9 cellular contexts compared by ENCODE assay signal in the genomic region with DNA sequence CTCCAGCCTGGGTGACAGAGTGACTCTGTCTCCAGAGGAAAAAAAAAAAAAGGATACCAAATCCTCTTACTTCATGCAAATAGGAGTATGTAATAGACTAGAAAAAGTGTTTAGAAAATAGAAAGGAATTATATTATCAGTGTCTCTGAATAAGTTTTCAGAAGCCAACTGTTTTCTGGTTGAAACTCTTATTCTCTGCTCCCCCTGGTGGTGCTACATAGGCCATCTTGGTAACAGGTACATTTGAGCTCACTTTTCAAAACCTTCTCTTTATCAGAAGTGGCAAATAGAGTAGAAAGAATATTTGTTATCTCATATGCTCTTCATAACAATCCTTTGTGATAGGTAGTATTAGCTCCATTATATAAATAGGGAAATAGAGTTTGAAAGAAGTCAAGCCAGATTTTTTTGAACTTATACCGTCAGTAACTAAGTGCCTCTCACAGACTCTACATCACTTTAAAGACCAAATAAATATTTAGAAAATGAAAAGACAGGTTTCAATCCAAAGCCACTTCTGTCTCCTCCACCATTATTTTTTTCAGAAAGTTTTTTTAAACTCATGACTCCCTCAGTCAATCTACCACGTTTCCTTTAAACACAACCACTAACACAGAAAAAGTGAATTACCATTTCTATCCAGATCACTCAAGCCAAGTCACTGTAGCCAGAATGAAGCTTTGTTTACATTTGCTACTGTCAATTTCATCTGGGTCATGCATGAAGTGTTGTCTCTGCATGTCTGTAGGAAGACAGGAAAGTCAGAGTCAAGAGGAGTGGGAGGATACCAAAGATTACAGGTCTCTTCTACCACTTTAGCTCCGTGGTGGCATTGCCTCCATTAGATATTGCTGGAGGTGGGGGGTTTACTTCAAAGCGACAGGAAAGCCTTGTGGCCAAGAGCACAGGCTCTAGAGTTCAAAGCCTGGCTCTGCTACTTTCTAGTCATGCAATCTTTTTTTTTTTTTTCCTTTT. TPM values are rescaled to one million over a fixed set of nuclear protein-coding genes. Genes with fewer than 3 reads are reported as not detected.
DNase-seq lines count a peak whose midpoint lies in the region; ATAC-seq and TF ChIP-seq lines count a peak whose summit lies in the region.
"Had no signal": no experiment of that assay in that cellular context is flagged by ENCODE, and none has a peak within 500 bp of the region (broad histone marks: within the 10 kb centered on the region; RNA-seq: fewer than 3 reads in every experiment).

No MANE protein-coding gene starts in this region.

- intact Hi-C loops in Calu3 (cut with micrococcal nuclease; ENCODE audit: unreplicated experiment): loop anchor here (1.0 kb wide), 1 partner anchor 447 kb away; no protein-coding TSS in a partner anchor

- peak; percentile 64 for TF ChIP-seq CTCF in Calu3 (IDR thresholded peaks at IDR 0.05; ENCODE audit: unreplicated experiment)
- peak; percentile 66 to 94 for TF ChIP-seq CTCF in GM23338 (conservative IDR thresholded peaks at IDR 0.05; ENCODE audit: low read depth in 2 of 2)
- TF ChIP-seq CTCF in hepatocyte (IDR thresholded peaks at IDR 0.05; ENCODE audit: poor library complexity): peak; percentile 71

- H3K4me3 ChIP-seq in GM23338 (no peak overlapping the region), NT2/D1 (ENCODE audit: insufficient read length, low read depth) (no peak overlapping the region), hepatocyte (no peak overlapping the region)

- ATAC-seq in GM23338 (peak; percentile 48), HG02588 (IDR thresholded peaks at IDR 0.05; ENCODE audit: unreplicated experiment) (no peak), HG03045 (IDR thresholded peaks at IDR 0.05; ENCODE audit: unreplicated experiment) (no peak)
- ATAC-seq in stimulated activated naive CD8-positive, alpha-beta T cell treated with anti-CD3 and anti-CD28 coated beads, Interleukin-15, amount 100 ng/mL, for 72 hours: peak; percentile 78

- H3K27ac ChIP-seq in GM23338 (ENCODE audit: low read depth) (no peak overlapping the region), hepatocyte (no peak overlapping the region)

- H3K36me3 ChIP-seq in GM23338 (ENCODE audit: insufficient read depth): no peaks in the 10 kb centered on the region
- no peaks in the 10 kb centered on the region for H3K36me3 ChIP-seq in NT2/D1 (ENCODE audit: insufficient read depth, insufficient read length, low read length)
- no peaks in the 10 kb centered on the region for H3K36me3 ChIP-seq in hepatocyte (replicated peaks; ENCODE audit: insufficient read depth, low read depth)

- CTCF ChIA-PET in Calu3 (lab: Charles Lee): interaction anchor here (0.7 to 2.8 kb wide), 15 partner anchors 9 to 926 kb away, joined by 3 to 19 read pairs (median 5); no protein-coding TSS in a partner anchor

- H3K27me3 ChIP-seq in GM23338 (ENCODE audit: insufficient read depth) (no peaks in the 10 kb centered on the region), NT2/D1 (ENCODE audit: insufficient read depth, insufficient read length) (no peaks in the 10 kb centered on the region), hepatocyte (no peaks in the 10 kb centered on the region)

- WGBS in hepatocyte (ENCODE audit: low lambda C conversion rate, missing lambda C conversion rate): 72% methylated on average over 4 of the region's 4 CpGs

- peak; percentile 50 for DNase-seq in Calu3
- peak; percentile 74 for DNase-seq in GM23338 (ENCODE audit: low spot score)
- DNase-seq in NT2/D1 (ENCODE audit: low read depth, low spot score): peak; percentile 23
- peak; percentile 72 for DNase-seq in activated effector memory CD4-positive, alpha-beta T cell treated with anti-CD3 and anti-CD28 coated beads, Interleukin-2, amount 50 U/mL, for 16 hours
- DNase-seq in hepatocyte (ENCODE audit: low spot score): peak; percentile 70
- peak; percentile 30 to 49 for DNase-seq in stimulated activated naive CD8-positive, alpha-beta T cell treated with anti-CD3 and anti-CD28 coated beads, Interleukin-15, amount 100 ng/mL, for 72 hours

- H3K9me3 ChIP-seq in NT2/D1 (ENCODE audit: insufficient read depth, low read length) (no peaks in the 10 kb centered on the region), hepatocyte (ENCODE audit: low read depth) (no peaks in the 10 kb centered on the region)

- H3K9me2 ChIP-seq in GM23338 (ENCODE audit: insufficient read depth) (peaks cover 7% of the 10 kb centered on the region; the same call in 1 of the 2 replicates), hepatocyte (replicated peaks; ENCODE audit: insufficient read depth) (no peaks in the 10 kb centered on the region)

- H2AFZ ChIP-seq in GM23338: no peak overlapping the region
- H2AFZ ChIP-seq in hepatocyte: no peak overlapping the region

- H3F3A ChIP-seq in GM23338 (replicated peaks; ENCODE audit: low read depth): no peaks in the 10 kb centered on the region

- no peaks in the 10 kb centered on the region for H3K4me1 ChIP-seq in GM23338 (ENCODE audit: insufficient read depth)
- H3K4me1 ChIP-seq in NT2/D1 (ENCODE audit: insufficient read depth, insufficient read length): peaks cover 2% of the 10 kb centered on the region
- H3K4me1 ChIP-seq in hepatocyte (ENCODE audit: insufficient read depth): no peaks in the 10 kb centered on the region

- no TSS peak for BruUV-seq in Calu3 (replicated peaks; lab: Mats Ljungman, UMichigan)

- H3K27ac Mint-ChIP-seq in Calu3 (ENCODE audit: unreplicated experiment) (no peak overlapping the region), GM23338 (no peak overlapping the region)
- peak overlapping the region in 1 of 2 donors; percentile 67 for H3K27ac Mint-ChIP-seq in stimulated activated naive CD8-positive, alpha-beta T cell treated with anti-CD3 and anti-CD28 coated beads, Interleukin-15, amount 100 ng/mL, for 72 hours

- H4K20me1 ChIP-seq in GM23338 (replicated peaks; ENCODE audit: insufficient read depth) (no peaks in the 10 kb centered on the region), hepatocyte (ENCODE audit: insufficient read depth, poor library complexity, severe bottlenecking) (no peaks in the 10 kb centered on the region)

- H3K4me3 Mint-ChIP-seq in Calu3 (ENCODE audit: low read depth, unreplicated experiment) (no peak overlapping the region), GM23338 (no peak overlapping the region)
- peak overlapping the region; percentile 4 to 44 for H3K4me3 Mint-ChIP-seq in stimulated activated naive CD8-positive, alpha-beta T cell treated with anti-CD3 and anti-CD28 coated beads, Interleukin-15, amount 100 ng/mL, for 72 hours

- H3K4me2 ChIP-seq in GM23338 (no peak overlapping the region), hepatocyte (no peak overlapping the region)

- H3K27me3 Mint-ChIP-seq in Calu3 (ENCODE audit: unreplicated experiment): peaks cover 23% of the 10 kb centered on the region
- peaks cover 2% of the 10 kb centered on the region for H3K27me3 Mint-ChIP-seq in GM23338 (ENCODE audit: insufficient read depth, low read depth, poor library complexity)
- peaks cover 10% of the 10 kb centered on the region for H3K27me3 Mint-ChIP-seq in stimulated activated naive CD8-positive, alpha-beta T cell treated with anti-CD3 and anti-CD28 coated beads, Interleukin-15, amount 100 ng/mL, for 72 hours

- H3K9ac ChIP-seq in NT2/D1 (ENCODE audit: insufficient read length, low read depth): no peak overlapping the region

- H3K9me3 Mint-ChIP-seq in Calu3 (ENCODE audit: low read depth, unreplicated experiment) (no peaks in the 10 kb centered on the region), GM23338 (peaks cover 2% of the 10 kb centered on the region; the same call in 1 of the 3 replicates)
- H3K9me3 Mint-ChIP-seq in stimulated activated naive CD8-positive, alpha-beta T cell treated with anti-CD3 and anti-CD28 coated beads, Interleukin-15, amount 100 ng/mL, for 72 hours: peaks cover 0 to 8% of the 10 kb centered on the region in 2 donors

- H3K4me1 Mint-ChIP-seq in Calu3 (ENCODE audit: low read depth, unreplicated experiment): no peaks in the 10 kb centered on the region
- H3K4me1 Mint-ChIP-seq in GM23338: no peaks in the 10 kb centered on the region; the same call in 2 of the 3 replicates
- H3K4me1 Mint-ChIP-seq in stimulated activated naive CD8-positive, alpha-beta T cell treated with anti-CD3 and anti-CD28 coated beads, Interleukin-15, amount 100 ng/mL, for 72 hours: peaks cover 35% of the 10 kb centered on the region

- H3K36me3 Mint-ChIP-seq in Calu3 (ENCODE audit: insufficient read depth, unreplicated experiment): no peaks in the 10 kb centered on the region
- H3K36me3 Mint-ChIP-seq in GM23338 (ENCODE audit: low read depth): no peaks in the 10 kb centered on the region

- H3K79me2 ChIP-seq in GM23338 (replicated peaks; ENCODE audit: insufficient read depth) (no peaks in the 10 kb centered on the region), hepatocyte (no peaks in the 10 kb centered on the region)

TF ChIP-seq in GM23338, 12 proteins besides CTCF, POLR2A, EP300 and RAD21 (continues in another document):
- TF ChIP-seq ZNF114 (CRISPR knock-in tag; IDR thresholded peaks at IDR 0.05) (no peak), EZH2phosphoT487 (IDR thresholded peaks at IDR 0.05; ENCODE audit: unreplicated experiment) (no peak), NANOG (IDR thresholded peaks at IDR 0.05; ENCODE audit: borderline replicate concordance) (no peak)
- TF ChIP-seq, protein P1, sequence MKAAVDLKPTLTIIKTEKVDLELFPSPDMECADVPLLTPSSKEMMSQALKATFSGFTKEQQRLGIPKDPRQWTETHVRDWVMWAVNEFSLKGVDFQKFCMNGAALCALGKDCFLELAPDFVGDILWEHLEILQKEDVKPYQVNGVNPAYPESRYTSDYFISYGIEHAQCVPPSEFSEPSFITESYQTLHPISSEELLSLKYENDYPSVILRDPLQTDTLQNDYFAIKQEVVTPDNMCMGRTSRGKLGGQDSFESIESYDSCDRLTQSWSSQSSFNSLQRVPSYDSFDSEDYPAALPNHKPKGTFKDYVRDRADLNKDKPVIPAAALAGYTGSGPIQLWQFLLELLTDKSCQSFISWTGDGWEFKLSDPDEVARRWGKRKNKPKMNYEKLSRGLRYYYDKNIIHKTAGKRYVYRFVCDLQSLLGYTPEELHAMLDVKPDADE (IDR thresholded peaks at IDR 0.05): no peak

RNA-seq across cellular contexts. Expression of a gene that starts 45.6 kb away (rescaled TPM):
- total RNA-seq in Calu3 (2022) (0.32 TPM in 1 of 2 replicates, not detected in the other), hepatocyte (0.20 and 0.96 TPM in 2 replicates)
- total RNA-seq in GM23338 (2014; rRNA removed; shearing (Covaris generic)): not detected in 2 replicates
- polyA plus RNA-seq in GM23338 (2016; fragmentation: Nextera tagmentation; extraction: Ambion mirVana) (not detected in 2 replicates), hepatocyte (0.16 TPM in 1 of 2 replicates, not detected in the other)
- total RNA-seq: skeletal muscle tissue had no signal

Comparison
In these comparisons a context has a peak if more than half of its experiments do, and no peak if none do; other contexts are left out.
1. DNase-seq: peak in every context shown above with its lines; median percentile 74 in GM23338; 72 in activated effector memory CD4-positive, alpha-beta T cell treated with anti-CD3 and anti-CD28 coated beads, Interleukin-2, amount 50 U/mL, for 16 hours; 70 in hepatocyte; 50 in Calu3; 40 in stimulated activated naive CD8-positive, alpha-beta T cell treated with anti-CD3 and anti-CD28 coated beads, Interleukin-15, amount 100 ng/mL, for 72 hours; 23 in NT2/D1.
2. H3K4me3 Mint-ChIP-seq: peak in stimulated activated naive CD8-positive, alpha-beta T cell treated with anti-CD3 and anti-CD28 coated beads, Interleukin-15, amount 100 ng/mL, for 72 hours (2 of 2); none in Calu3 (single experiment) and GM23338 (single experiment).
3. ATAC-seq: peak in GM23338 (single experiment) and stimulated activated naive CD8-positive, alpha-beta T cell treated with anti-CD3 and anti-CD28 coated beads, Interleukin-15, amount 100 ng/mL, for 72 hours (single experiment); none in HG02588 (single experiment) and HG03045 (single experiment).
4. Peak in every context shown above with its lines, with median percentiles within 50 percentile points of each other: CTCF ChIP-seq.